Comparison of ENCODE assay signal across 18 cellular contexts in genomic region chr10:59838390-59838789, GRCh38.
"Had no signal": no experiment of that assay in that cellular context is flagged by ENCODE, and none has a peak within 500 bp of the region (broad histone marks: within the 10 kb centered on the region; RNA-seq: fewer than 3 reads in every experiment).

No MANE protein-coding gene starts in this region.

- FAIRE-seq: colon, endometrium, keratinocyte, urothelium cell line had no signal

- H3K27ac ChIP-seq: psoas muscle, sigmoid colon, thyroid gland had no signal

- H3K9me3 ChIP-seq: psoas muscle, sigmoid colon, thyroid gland had no signal

- H3K4me3 Mint-ChIP-seq: activated naive CD4-positive, alpha-beta T cell treated with anti-CD3 and anti-CD28 coated beads, Interleukin-2, amount 10 ng/mL, durations not matched to agents 7 days and 5 days; neural crest cell; stimulated activated effector memory CD8-positive, alpha-beta T cell treated with anti-CD3 and anti-CD28 coated beads, Interleukin-12 subunit alpha, Interleukin-12 subunit beta, amount 100 ng/mL, for 72 hours had no signal

- H3K27ac Mint-ChIP-seq: activated naive CD4-positive, alpha-beta T cell treated with anti-CD3 and anti-CD28 coated beads, Interleukin-2, amount 10 ng/mL, durations not matched to agents 7 days and 5 days; stimulated activated effector memory CD8-positive, alpha-beta T cell treated with anti-CD3 and anti-CD28 coated beads, Interleukin-12 subunit alpha, Interleukin-12 subunit beta, amount 100 ng/mL, for 72 hours had no signal

- DNase-seq: activated CD4-positive, CD25-positive, alpha-beta regulatory T cell treated with anti-CD3 and anti-CD28 coated beads, Interleukin-2, amount 50 U/mL, for 72 hours; activated naive CD4-positive, alpha-beta T cell treated with anti-CD3 and anti-CD28 coated beads, Interleukin-2, amount 10 ng/mL, durations not matched to agents 7 days and 5 days; caudate nucleus; foreskin fibroblast; hippocampal formation; left ventricle myocardium superior; mesendoderm; psoas muscle; sigmoid colon; T-helper 1 cell; T1000; thyroid gland had no signal

- H3K4me3 ChIP-seq: psoas muscle, sigmoid colon, thyroid gland had no signal

- ATAC-seq: left ventricle myocardium superior; psoas muscle; stimulated activated effector memory CD8-positive, alpha-beta T cell treated with anti-CD3 and anti-CD28 coated beads, Interleukin-12 subunit alpha, Interleukin-12 subunit beta, amount 100 ng/mL, for 72 hours had no signal

- H3K9me3 Mint-ChIP-seq: activated naive CD4-positive, alpha-beta T cell treated with anti-CD3 and anti-CD28 coated beads, Interleukin-2, amount 10 ng/mL, durations not matched to agents 7 days and 5 days; stimulated activated effector memory CD8-positive, alpha-beta T cell treated with anti-CD3 and anti-CD28 coated beads, Interleukin-12 subunit alpha, Interleukin-12 subunit beta, amount 100 ng/mL, for 72 hours had no signal

- H3K27me3 Mint-ChIP-seq: activated naive CD4-positive, alpha-beta T cell treated with anti-CD3 and anti-CD28 coated beads, Interleukin-2, amount 10 ng/mL, durations not matched to agents 7 days and 5 days had no signal

- H3K36me3 ChIP-seq: thyroid gland had no signal

- H3K27me3 ChIP-seq: sigmoid colon, thyroid gland had no signal
